In genomic region chrX:68830486-68831404, GRCh38 we compare ENCODE assay signal across 8 cellular contexts. TPM values are rescaled to one million over a fixed set of nuclear protein-coding genes. Genes with fewer than 3 reads are reported as not detected.
A peak's percentile ranks its signal among the peaks of the same experiment; 100 is the strongest.
DNase-seq lines count a peak whose midpoint lies in the region; ATAC-seq, FAIRE-seq and TF ChIP-seq lines count a peak whose summit lies in the region.

No MANE protein-coding gene starts in this region.

- dilution Hi-C loops in keratinocyte (cut with MboI; ENCODE audit: extremely low pct_ligation_motif_present, low sequenced_read_pairs): no loop called here

- intact Hi-C loops in activated T-helper 1 cell treated with anti-CD3 and anti-CD28 coated beads, Interleukin-12 subunit alpha, Interleukin-12 subunit beta, Interleukin-2, Interleukin-4 antibody, amounts not matched to agents 30 ng/mL and 10 ng/mL and 1 ng/mL, durations not matched to agents 14 hours and 24 hours and 36 hours (cut with micrococcal nuclease): no loop called here

- peaks cover 18% of the 10 kb centered on the region for H3K4me1 Mint-ChIP-seq in activated T-helper 1 cell treated with anti-CD3 and anti-CD28 coated beads, Interleukin-12 subunit alpha, Interleukin-12 subunit beta, Interleukin-2, Interleukin-4 antibody, amounts not matched to agents 30 ng/mL and 10 ng/mL and 1 ng/mL, durations not matched to agents 14 hours and 24 hours and 36 hours (ENCODE audit: low read depth)

- no peaks in the 10 kb centered on the region for H3K36me3 Mint-ChIP-seq in activated T-helper 1 cell treated with anti-CD3 and anti-CD28 coated beads, Interleukin-12 subunit alpha, Interleukin-12 subunit beta, Interleukin-2, Interleukin-4 antibody, amounts not matched to agents 30 ng/mL and 10 ng/mL and 1 ng/mL, durations not matched to agents 14 hours and 24 hours and 36 hours (ENCODE audit: low read depth)

- peaks cover 14% of the 10 kb centered on the region for H4K20me1 ChIP-seq in keratinocyte (ENCODE audit: control insufficient read depth, extremely low read depth, insufficient read depth, low read length)
- H4K20me1 ChIP-seq in smooth muscle cell (ENCODE audit: low read depth): peaks cover 57% of the 10 kb centered on the region

- no peaks in the 10 kb centered on the region for H3K9me3 ChIP-seq in keratinocyte (ENCODE audit: control insufficient read depth, low read depth, low read length)
- no peaks in the 10 kb centered on the region for H3K9me3 ChIP-seq in smooth muscle cell (replicated peaks; ENCODE audit: low read depth)

- no peak overlapping the region for H2AFZ ChIP-seq in keratinocyte (ENCODE audit: control insufficient read depth, low read length)
- H2AFZ ChIP-seq in smooth muscle cell (ENCODE audit: low read depth): no peak overlapping the region

- no peak overlapping the region for H3K27ac Mint-ChIP-seq in activated T-helper 1 cell treated with anti-CD3 and anti-CD28 coated beads, Interleukin-12 subunit alpha, Interleukin-12 subunit beta, Interleukin-2, Interleukin-4 antibody, amounts not matched to agents 30 ng/mL and 10 ng/mL and 1 ng/mL, durations not matched to agents 14 hours and 24 hours and 36 hours

- no peak for FAIRE-seq in keratinocyte (lab: Jason Lieb, UNC)

- H3K79me2 ChIP-seq in keratinocyte (ENCODE audit: control insufficient read depth, insufficient read depth, low read length) (peaks cover 71% of the 10 kb centered on the region), smooth muscle cell (ENCODE audit: low read depth) (peaks cover 66% of the 10 kb centered on the region)

- no peaks in the 10 kb centered on the region for H3K27me3 ChIP-seq in keratinocyte (ENCODE audit: control insufficient read depth, extremely low read depth, insufficient read depth, low read length)
- no peaks in the 10 kb centered on the region for H3K27me3 ChIP-seq in smooth muscle cell (ENCODE audit: low read depth)

- H3K9me3 Mint-ChIP-seq in activated T-helper 1 cell treated with anti-CD3 and anti-CD28 coated beads, Interleukin-12 subunit alpha, Interleukin-12 subunit beta, Interleukin-2, Interleukin-4 antibody, amounts not matched to agents 30 ng/mL and 10 ng/mL and 1 ng/mL, durations not matched to agents 14 hours and 24 hours and 36 hours: no peaks in the 10 kb centered on the region

- H3K4me3 Mint-ChIP-seq in activated T-helper 1 cell treated with anti-CD3 and anti-CD28 coated beads, Interleukin-12 subunit alpha, Interleukin-12 subunit beta, Interleukin-2, Interleukin-4 antibody, amounts not matched to agents 30 ng/mL and 10 ng/mL and 1 ng/mL, durations not matched to agents 14 hours and 24 hours and 36 hours: peak overlapping the region; percentile 80

- H3K27ac ChIP-seq in keratinocyte (ENCODE audit: control insufficient read depth, insufficient read depth, low read length): peak overlapping the region; percentile 92
- H3K27ac ChIP-seq in smooth muscle cell (ENCODE audit: low read depth): peak overlapping the region; percentile 11

- H3K4me1 ChIP-seq in keratinocyte (ENCODE audit: control insufficient read depth, extremely low read depth, insufficient read depth, low read length) (peaks cover 37% of the 10 kb centered on the region), smooth muscle cell (ENCODE audit: low read depth) (no peaks in the 10 kb centered on the region)

- H3K36me3 ChIP-seq in keratinocyte (ENCODE audit: control insufficient read depth in 2 of 2, extremely low read depth in 1 of 2, insufficient read depth in 2 of 2, low read length in 2 of 2) (peaks cover 3 to 7% of the 10 kb centered on the region in 2 experiments), smooth muscle cell (ENCODE audit: low read depth) (no peaks in the 10 kb centered on the region)

- peaks cover 15% of the 10 kb centered on the region for H3K27me3 Mint-ChIP-seq in activated T-helper 1 cell treated with anti-CD3 and anti-CD28 coated beads, Interleukin-12 subunit alpha, Interleukin-12 subunit beta, Interleukin-2, Interleukin-4 antibody, amounts not matched to agents 30 ng/mL and 10 ng/mL and 1 ng/mL, durations not matched to agents 14 hours and 24 hours and 36 hours (ENCODE audit: insufficient read depth)

- H3K9ac ChIP-seq in keratinocyte (ENCODE audit: control insufficient read depth, extremely low read depth, insufficient read depth, low read length) (peak overlapping the region; percentile 81), smooth muscle cell (ENCODE audit: low read depth) (peak overlapping the region; percentile 73)

- peaks cover 4% of the 10 kb centered on the region for H3K9me1 ChIP-seq in keratinocyte (ENCODE audit: control insufficient read depth, extremely low read depth, insufficient read depth, low read length)

- ATAC-seq in GM21737 (IDR thresholded peaks at IDR 0.05; ENCODE audit: unreplicated experiment): no peak

- no peaks in the 10 kb centered on the region for H3F3A ChIP-seq in smooth muscle cell (ENCODE audit: low read depth)

- H3K4me2 ChIP-seq in keratinocyte (ENCODE audit: control insufficient read depth, extremely low read depth, insufficient read depth, low read depth, low read length): peak overlapping the region; percentile 83
- H3K4me2 ChIP-seq in smooth muscle cell: peak overlapping the region; percentile 87

- DNase-seq in HT-29 (ENCODE audit: low spot score) (peak; percentile 52), keratinocyte (ENCODE audit: low read depth, low spot score) (no peak), smooth muscle cell (lab: John Stamatoyannopoulos, UW; ENCODE audit: unreplicated experiment) (no peak), NCI-H345 treated with DMSO at 0.1 percent for 48 hours (lab: John Stamatoyannopoulos, UW; ENCODE audit: unreplicated experiment) (no peak), pons (ENCODE audit: low spot score) (no peak)
- DNase-seq in activated T-helper 1 cell treated with anti-CD3 and anti-CD28 coated beads, Interleukin-12 subunit alpha, Interleukin-12 subunit beta, Interleukin-2, Interleukin-4 antibody, amounts not matched to agents 30 ng/mL and 10 ng/mL and 1 ng/mL, durations not matched to agents 14 hours and 24 hours and 36 hours (ENCODE audit: low spot score): no peak
- no peak for DNase-seq in stimulated activated CD4-positive, alpha-beta T cell treated with anti-CD3 and anti-CD28 coated beads, Interleukin-15, amount 100 ng/mL, for 24 hours

- H3K4me3 ChIP-seq in keratinocyte (ENCODE audit: control insufficient read depth in 2 of 3, extremely low read depth in 1 of 3, insufficient read depth in 2 of 3, low read depth in 1 of 3, low read length in 3 of 3) (peak overlapping the region; percentile 67 to 86 (median 68)), smooth muscle cell (peak overlapping the region; percentile 62)

- TF ChIP-seq CTCF in keratinocyte (optimal IDR thresholded peaks at IDR 0.05 in 1 of 3, IDR thresholded peaks at IDR 0.05 in 1 of 3, conservative IDR thresholded peaks at IDR 0.05 in 1 of 3; ENCODE audit: extremely low read depth in 1 of 3, insufficient read depth in 2 of 3, low read length in 3 of 3): no peak
- TF ChIP-seq CTCF in smooth muscle cell (IDR thresholded peaks at IDR 0.05; ENCODE audit: borderline replicate concordance, insufficient read depth, poor library complexity, severe bottlenecking): no peak

- WGBS in smooth muscle cell (ENCODE audit: low lambda C conversion rate): 46% methylated on average over 29 of the region's 29 CpGs

RNA-seq across cellular contexts. Expression of gene EFNB1, which starts 1.9 kb away (rescaled TPM):
- total RNA-seq in HT-29 (2014; rRNA removed; shearing (Covaris generic)): 285 and 300 TPM in 2 replicates
- 7.3 and 8.0 TPM in 2 replicates for total RNA-seq in activated T-helper 1 cell treated with anti-CD3 and anti-CD28 coated beads, Interleukin-12 subunit alpha, Interleukin-12 subunit beta, Interleukin-2, Interleukin-4 antibody, amounts not matched to agents 30 ng/mL and 10 ng/mL and 1 ng/mL, durations not matched to agents 14 hours and 24 hours and 36 hours
- polyA plus RNA-seq in keratinocyte: 90.3 to 137 TPM (median 120 TPM) in 3 replicates
- polyA plus RNA-seq in keratinocyte (2011; ENCODE audit: low read depth): 35.3 TPM
- 46.6 and 79.5 TPM in 2 replicates for polyA plus RNA-seq in keratinocyte (2011; cell fraction: cytosol; rRNA removed)
- 147 and 197 TPM in 2 replicates for polyA plus RNA-seq in keratinocyte (2011; cell fraction: nucleus; rRNA removed)
- polyA plus RNA-seq in keratinocyte (2012; ENCODE audit: low replicate concordance): 59.0 and 122 TPM in 2 replicates
- 86.4 to 129 TPM (median 110 TPM) in 3 replicates for polyA minus RNA-seq in keratinocyte
- 140 TPM for polyA minus RNA-seq in keratinocyte (2011; cell fraction: cytosol; rRNA and poly(A)+ RNA removed)
- polyA minus RNA-seq in keratinocyte (2011; cell fraction: nucleus; rRNA and poly(A)+ RNA removed): 173 and 187 TPM in 2 replicates
- 41.4 and 44.1 TPM in 2 replicates for total RNA-seq in smooth muscle cell
- 54.8 and 58.3 TPM in 2 replicates for polyA plus RNA-seq in smooth muscle cell
